1 cellular context compared by ENCODE assay signal in genomic region chr19:41222240-41222639, GRCh38.
TF ChIP-seq lines count a peak whose summit lies in the region.

No MANE protein-coding gene starts in this region.

TF ChIP-seq in WTC11, 78 proteins besides CTCF, POLR2A, EP300 and RAD21 (continued from another document):
- TF ChIP-seq TCF7 (CRISPR knock-in tag; IDR thresholded peaks at IDR 0.05; ENCODE audit: low read depth): no peak
TF ChIP-seq in WTC11: peak in this region for 0.
